Comparison of ENCODE assay signal across 1 cellular context in genomic region chr10:74022941-74023629, GRCh38.
TF ChIP-seq lines count a peak whose summit lies in the region.

No MANE protein-coding gene starts in this region.

TF ChIP-seq in WTC11, 78 proteins besides CTCF, POLR2A, EP300 and RAD21:
- TF ChIP-seq E2F1 (CRISPR knock-in tag; IDR thresholded peaks at IDR 0.05) (no peak), ZNF138 (CRISPR knock-in tag; conservative IDR thresholded peaks at IDR 0.05) (no peak), CREM (CRISPR knock-in tag; IDR thresholded peaks at IDR 0.05) (no peak), ZNF512 (CRISPR knock-in tag; IDR thresholded peaks at IDR 0.05; ENCODE audit: borderline replicate concordance) (no peak), NFATC4 (CRISPR knock-in tag; IDR thresholded peaks at IDR 0.05) (no peak), NFYB (CRISPR knock-in tag; conservative IDR thresholded peaks at IDR 0.05; ENCODE audit: low read depth) (no peak), NR1H2 (CRISPR knock-in tag; IDR thresholded peaks at IDR 0.05) (no peak), ZNF423 (CRISPR knock-in tag; IDR thresholded peaks at IDR 0.05) (no peak), ZBTB43 (CRISPR knock-in tag; IDR thresholded peaks at IDR 0.05) (no peak), ARID4B (CRISPR knock-in tag; IDR thresholded peaks at IDR 0.05; ENCODE audit: borderline replicate concordance) (no peak), SOX15 (CRISPR knock-in tag; IDR thresholded peaks at IDR 0.05) (no peak), ZBTB21 (CRISPR knock-in tag; IDR thresholded peaks at IDR 0.05; ENCODE audit: borderline replicate concordance) (no peak), ZNF416 (CRISPR knock-in tag; IDR thresholded peaks at IDR 0.05) (no peak), ATF6 (CRISPR knock-in tag; IDR thresholded peaks at IDR 0.05) (no peak), TEAD4 (CRISPR knock-in tag; IDR thresholded peaks at IDR 0.05) (no peak), FOXJ3 (CRISPR knock-in tag; IDR thresholded peaks at IDR 0.05; ENCODE audit: borderline replicate concordance) (no peak), E2F5 (CRISPR knock-in tag; IDR thresholded peaks at IDR 0.05) (no peak), AR (CRISPR knock-in tag; IDR thresholded peaks at IDR 0.05) (no peak)
